In the genomic region with DNA sequence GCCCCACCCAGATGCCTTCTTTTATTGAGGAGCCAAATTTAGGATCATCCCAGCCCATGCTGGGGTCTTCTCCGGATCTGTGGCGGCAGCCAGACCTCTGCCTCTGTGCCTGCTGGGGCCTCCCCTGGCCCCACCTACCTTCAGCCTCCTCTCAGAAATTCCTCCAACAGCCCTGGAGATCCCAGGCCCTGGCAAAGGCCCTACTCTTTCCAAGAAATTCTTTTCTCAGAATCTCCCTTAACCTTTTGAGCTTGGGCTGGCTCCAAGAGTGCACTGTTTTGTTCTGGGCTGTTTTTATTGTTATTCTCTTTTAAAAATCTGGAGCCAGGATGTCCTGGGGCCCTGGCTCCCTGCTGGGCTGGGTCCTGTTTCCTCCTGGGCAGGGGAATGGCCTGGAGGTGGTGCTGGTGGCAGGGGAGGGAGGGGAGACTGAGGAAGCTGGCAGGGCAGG, we compare ENCODE assay signal across 28 cellular contexts. TPM values are rescaled to one million over a fixed set of nuclear protein-coding genes. Genes with fewer than 3 reads are reported as not detected.
DNase-seq lines count a peak whose midpoint lies in the region; ATAC-seq, FAIRE-seq and TF ChIP-seq lines count a peak whose summit lies in the region.
"Had no signal": no experiment of that assay in that cellular context is flagged by ENCODE, and none has a peak within 500 bp of the region (broad histone marks: within the 10 kb centered on the region; RNA-seq: fewer than 3 reads in every experiment).

No MANE protein-coding gene starts in this region.

- BruUV-seq in MCF 10A (replicated peaks; lab: Mats Ljungman, UMichigan) (no TSS peak), endothelial cell of umbilical vein (replicated peaks; lab: Mats Ljungman, UMichigan) (no TSS peak)

- no peak overlapping the region for H3K4me2 ChIP-seq in endothelial cell of umbilical vein (ENCODE audit: insufficient read depth, low read length)

- no peaks in the 10 kb centered on the region for H3K9me3 Mint-ChIP-seq in MCF 10A (ENCODE audit: unreplicated experiment)
- H3K9me3 Mint-ChIP-seq: activated naive CD4-positive, alpha-beta T cell treated with anti-CD3 and anti-CD28 coated beads, Interleukin-2, amount 50 U/mL, for 72 hours; activated T-helper 1 cell treated with anti-CD3 and anti-CD28 coated beads, Interleukin-12 subunit alpha, Interleukin-12 subunit beta, Interleukin-2, Interleukin-4 antibody, amounts not matched to agents 30 ng/mL and 10 ng/mL and 1 ng/mL, durations not matched to agents 14 hours and 24 hours and 36 hours; naive thymus-derived CD8-positive, alpha-beta T cell; stimulated activated naive CD8-positive, alpha-beta T cell treated with anti-CD3 and anti-CD28 coated beads, Interleukin-15, amount 100 ng/mL, for 72 hours had no signal

- no peak overlapping the region for H3K4me3 ChIP-seq in breast epithelium
- no peak overlapping the region for H3K4me3 ChIP-seq in endothelial cell of umbilical vein (replicated peaks in 1 of 3; ENCODE audit: insufficient read depth in 1 of 3, low read depth in 1 of 3, low read length in 3 of 3)
- no peak overlapping the region for H3K4me3 ChIP-seq in lower lobe of right lung
- no peak overlapping the region for H3K4me3 ChIP-seq in tibial nerve
- H3K4me3 ChIP-seq: coronary artery, skin epidermis, upper lobe of left lung had no signal

- H4K20me1 ChIP-seq in endothelial cell of umbilical vein (replicated peaks; ENCODE audit: control insufficient read depth, extremely low read depth, insufficient read depth, low read length), result no peaks in the 10 kb centered on the region

- H2AFZ ChIP-seq in endothelial cell of umbilical vein (ENCODE audit: low read depth, low read length), result no peak overlapping the region

- H3K9me3 ChIP-seq in breast epithelium (no peaks in the 10 kb centered on the region), endothelial cell of umbilical vein (replicated peaks; ENCODE audit: control insufficient read depth, insufficient read depth, low read length) (no peaks in the 10 kb centered on the region), lower lobe of right lung (no peaks in the 10 kb centered on the region), tibial nerve (no peaks in the 10 kb centered on the region)
- H3K9me3 ChIP-seq: upper lobe of left lung had no signal

- H3K4me1 ChIP-seq in breast epithelium (peaks cover 0 to 4% of the 10 kb centered on the region in 2 donors), endothelial cell of umbilical vein (ENCODE audit: control insufficient read depth, extremely low read depth, insufficient read depth, low read length) (peaks cover 17% of the 10 kb centered on the region), lower lobe of right lung (peaks cover 11% of the 10 kb centered on the region), tibial nerve (peaks cover 0 to 39% (median 8%) of the 10 kb centered on the region in 4 donors)

- intact Hi-C loops in breast epithelium (cut with DNase I; ENCODE audit: low total_unique reads), result loop anchor here (10.0 kb wide), 1 partner anchor 323 kb away; no protein-coding TSS in a partner anchor
- intact Hi-C loops in MCF 10A (cut with micrococcal nuclease), result no loop called here
- intact Hi-C loops in endothelial cell of umbilical vein (cut with micrococcal nuclease), result loop anchor here (1.0 kb wide), 1 partner anchor 9 kb away; no protein-coding TSS in a partner anchor
- intact Hi-C loops in lower lobe of right lung (cut with DNase I), result no loop called here

- no peaks in the 10 kb centered on the region for H3K36me3 ChIP-seq in breast epithelium
- peaks cover 3 to 6% of the 10 kb centered on the region in 2 experiments for H3K36me3 ChIP-seq in endothelial cell of umbilical vein (ENCODE audit: control insufficient read depth in 2 of 2, extremely low read depth in 1 of 2, insufficient read depth in 2 of 2, low read length in 2 of 2)
- peaks cover 99% of the 10 kb centered on the region for H3K36me3 ChIP-seq in lower lobe of right lung
- peaks cover 0 to 39% (median 7%) of the 10 kb centered on the region in 3 donors for H3K36me3 ChIP-seq in tibial nerve

- no peak for ATAC-seq in lower lobe of right lung
- ATAC-seq: activated naive CD4-positive, alpha-beta T cell treated with anti-CD3 and anti-CD28 coated beads, Interleukin-2, amount 50 U/mL, for 72 hours; HCT116; naive thymus-derived CD8-positive, alpha-beta T cell had no signal

- peaks cover 17% of the 10 kb centered on the region for H3K36me3 Mint-ChIP-seq in MCF 10A (ENCODE audit: insufficient read depth, unreplicated experiment)

- FAIRE-seq in endothelial cell of umbilical vein (lab: Jason Lieb, UNC), result peak; percentile 69
- FAIRE-seq: HTR-8/SVneo, islet of Langerhans had no signal

- POLR2A ChIA-PET in MCF 10A (lab: Yijun Ruan, JAX), result no interaction called here
- POLR2A ChIA-PET in endothelial cell of umbilical vein (lab: Charles Lee), result no interaction called here

- TF ChIP-seq EP300 in tibial nerve (IDR thresholded peaks at IDR 0.05), result peak; percentile 40 to 59

- H3K4me1 Mint-ChIP-seq in MCF 10A (ENCODE audit: insufficient read depth, unreplicated experiment), result no peaks in the 10 kb centered on the region
- H3K4me1 Mint-ChIP-seq: stimulated activated naive CD8-positive, alpha-beta T cell treated with anti-CD3 and anti-CD28 coated beads, Interleukin-15, amount 100 ng/mL, for 72 hours had no signal

- dilution Hi-C loops in endothelial cell of umbilical vein (cut with MboI; ENCODE audit: extremely low pct_ligation_motif_present, low sequenced_read_pairs), result no loop called here

- TF ChIP-seq CTCF in breast epithelium (IDR thresholded peaks at IDR 0.05) (no peak), MCF 10A (IDR thresholded peaks at IDR 0.05; ENCODE audit: unreplicated experiment) (no peak), endothelial cell of umbilical vein (IDR thresholded peaks at IDR 0.05; ENCODE audit: extremely low read depth in 1 of 2, insufficient read depth in 1 of 2, low read depth in 1 of 2, low read length in 2 of 2) (no peak), lower lobe of right lung (IDR thresholded peaks at IDR 0.05) (no peak), tibial nerve (IDR thresholded peaks at IDR 0.05) (no peak)

- H3K79me2 ChIP-seq in endothelial cell of umbilical vein (ENCODE audit: control insufficient read depth, insufficient read depth, low read length), result no peaks in the 10 kb centered on the region

- H3K4me3 Mint-ChIP-seq in MCF 10A (ENCODE audit: unreplicated experiment), result no peak overlapping the region
- H3K4me3 Mint-ChIP-seq: activated T-helper 1 cell treated with anti-CD3 and anti-CD28 coated beads, Interleukin-12 subunit alpha, Interleukin-12 subunit beta, Interleukin-2, Interleukin-4 antibody, amounts not matched to agents 30 ng/mL and 10 ng/mL and 1 ng/mL, durations not matched to agents 14 hours and 24 hours and 36 hours; naive thymus-derived CD8-positive, alpha-beta T cell; stimulated activated naive CD8-positive, alpha-beta T cell treated with anti-CD3 and anti-CD28 coated beads, Interleukin-15, amount 100 ng/mL, for 72 hours had no signal

- H3K27me3 Mint-ChIP-seq in MCF 10A (ENCODE audit: insufficient read depth, unreplicated experiment), result no peaks in the 10 kb centered on the region
- H3K27me3 Mint-ChIP-seq: naive thymus-derived CD8-positive, alpha-beta T cell; stimulated activated naive CD8-positive, alpha-beta T cell treated with anti-CD3 and anti-CD28 coated beads, Interleukin-15, amount 100 ng/mL, for 72 hours had no signal

- H3K9ac ChIP-seq in endothelial cell of umbilical vein (replicated peaks; ENCODE audit: extremely low read depth, insufficient read depth, low read length), result no peak overlapping the region

- TF ChIP-seq POLR2A in breast epithelium (IDR thresholded peaks at IDR 0.05) (no peak), endothelial cell of umbilical vein (IDR thresholded peaks at IDR 0.05; ENCODE audit: low read depth, low read length) (no peak), tibial nerve (IDR thresholded peaks at IDR 0.05) (no peak)

- H3K9me1 ChIP-seq in endothelial cell of umbilical vein (replicated peaks; ENCODE audit: control insufficient read depth, extremely low read depth, insufficient read depth, low read length), result no peaks in the 10 kb centered on the region

- H3K27ac Mint-ChIP-seq in MCF 10A (ENCODE audit: low read depth, unreplicated experiment), result no peak overlapping the region
- H3K27ac Mint-ChIP-seq: activated T-helper 1 cell treated with anti-CD3 and anti-CD28 coated beads, Interleukin-12 subunit alpha, Interleukin-12 subunit beta, Interleukin-2, Interleukin-4 antibody, amounts not matched to agents 30 ng/mL and 10 ng/mL and 1 ng/mL, durations not matched to agents 14 hours and 24 hours and 36 hours had no signal

- no peaks in the 10 kb centered on the region for H3K27me3 ChIP-seq in breast epithelium
- H3K27me3 ChIP-seq in endothelial cell of umbilical vein (ENCODE audit: control insufficient read depth in 2 of 2, insufficient read depth in 2 of 2, low read length in 2 of 2), result no peaks in the 10 kb centered on the region
- H3K27me3 ChIP-seq in lower lobe of right lung (ENCODE audit: low read depth), result no peaks in the 10 kb centered on the region
- no peaks in the 10 kb centered on the region for H3K27me3 ChIP-seq in tibial nerve
- H3K27me3 ChIP-seq: upper lobe of left lung had no signal

- 12 to 36% methylated on average over 2 of the region's 2 CpGs for WGBS in tibial nerve, 2 donors

- DNase-seq in breast epithelium (ENCODE audit: low spot score in 2 of 2) (no peak), MCF 10A (ENCODE audit: unreplicated experiment) (no peak), endothelial cell of umbilical vein (ENCODE audit: low read depth, low spot score) (peak; percentile 87), lower lobe of right lung (peak; percentile 34), tibial nerve (ENCODE audit: low spot score in 2 of 2) (peak; percentile 26 to 28), DMS153 treated with DMSO at 0.1 percent for 48 hours (lab: John Stamatoyannopoulos, UW; ENCODE audit: unreplicated experiment) (no peak), cerebellar cortex (ENCODE audit: low spot score) (no peak)
- DNase-seq in stimulated activated CD4-positive, alpha-beta T cell treated with anti-CD3 and anti-CD28 coated beads, Interleukin-2, amount 100 ng/mL, for 24 hours, result no peak
- DNase-seq: activated CD4-positive, alpha-beta T cell treated with anti-CD3 and anti-CD28 coated beads for 1 hour; DND-41; hypothalamus; naive thymus-derived CD8-positive, alpha-beta T cell; NCI-H1417 treated with DMSO at 0.1 percent for 48 hours; NCI-H2107; NCI-H524; stimulated activated CD4-positive, alpha-beta T cell treated with anti-CD3 and anti-CD28 coated beads, Interleukin-4, amount 100 ng/mL, for 24 hours; stimulated activated naive CD8-positive, alpha-beta T cell treated with anti-CD3 and anti-CD28 coated beads, Interleukin-15, amount 100 ng/mL, for 72 hours; upper lobe of left lung had no signal

- H3K27ac ChIP-seq in breast epithelium (peak overlapping the region; percentile 19 to 21), endothelial cell of umbilical vein (ENCODE audit: insufficient read depth, low read depth, low read length) (peak overlapping the region; percentile 9), lower lobe of right lung (no peak overlapping the region), tibial nerve (no peak overlapping the region)
- H3K27ac ChIP-seq: 22Rv1, coronary artery, RWPE1, skin epidermis had no signal

- CTCF ChIA-PET in MCF 10A (lab: Yijun Ruan, JAX) (interaction anchor here (1.2 kb wide), 2 partner anchors 15 to 280 kb away, joined by 3 read pairs; no protein-coding TSS in a partner anchor), endothelial cell of umbilical vein (lab: Charles Lee) (interaction anchor here (0.7 to 1.8 kb wide), 9 partner anchors 18 to 586 kb away, joined by 3 to 10 read pairs (median 3); no protein-coding TSS in a partner anchor)

RNA-seq across cellular contexts. Expression of gene GRIP2, which starts 57.8 kb away (rescaled TPM):
- under 1 TPM; 0.16 to 0.88 (median 0.33) TPM for total RNA-seq in breast epithelium
- not detected in 2 replicates for total RNA-seq in MCF 10A (2022)
- total RNA-seq in endothelial cell of umbilical vein, result not detected in 2 replicates
- not detected in 2 replicates for polyA plus RNA-seq in endothelial cell of umbilical vein
- polyA plus RNA-seq in endothelial cell of umbilical vein (2011; cell fraction: cytosol; rRNA removed), result not detected in 2 replicates
- 0.07 TPM in 1 of 2 replicates, not detected in the other for polyA plus RNA-seq in endothelial cell of umbilical vein (2011; cell fraction: nucleus; rRNA removed)
- polyA plus RNA-seq in endothelial cell of umbilical vein (2012), result 0.04 TPM in 1 of 2 replicates, not detected in the other
- not detected in 2 replicates for polyA minus RNA-seq in endothelial cell of umbilical vein
- not detected for polyA minus RNA-seq in endothelial cell of umbilical vein (2011; cell fraction: cytosol; rRNA and poly(A)+ RNA removed)
- not detected in 2 replicates for polyA minus RNA-seq in endothelial cell of umbilical vein (2011; cell fraction: nucleus; rRNA and poly(A)+ RNA removed)
- total RNA-seq in lower lobe of right lung, result 1.1 TPM
- 1 to 10 TPM in 2 of 4 donors, under 1 TPM in 2; 0.21 to 1.5 (median 0.99) TPM for total RNA-seq in tibial nerve
- total RNA-seq: activated naive CD4-positive, alpha-beta T cell treated with anti-CD3 and anti-CD28 coated beads, Interleukin-2, amount 50 U/mL, for 72 hours; activated T-helper 1 cell treated with anti-CD3 and anti-CD28 coated beads, Interleukin-12 subunit alpha, Interleukin-12 subunit beta, Interleukin-2, Interleukin-4 antibody, amounts not matched to agents 30 ng/mL and 10 ng/mL and 1 ng/mL, durations not matched to agents 14 hours and 24 hours and 36 hours; LHCN-M2; naive thymus-derived CD8-positive, alpha-beta T cell had no signal
- polyA plus RNA-seq: naive thymus-derived CD8-positive, alpha-beta T cell had no signal

Comparison
In these comparisons a context has a peak if more than half of its experiments do, and no peak if none do; other contexts are left out.
1. intact Hi-C loops: an anchor here in breast epithelium (10.0 kb wide) and endothelial cell of umbilical vein (1.0 kb wide); none called in MCF 10A and lower lobe of right lung.
2. DNase-seq: peak in endothelial cell of umbilical vein (single experiment), lower lobe of right lung (single experiment) and tibial nerve (2 of 2); none in breast epithelium (0 of 2), MCF 10A (single experiment), DMS153 treated with DMSO at 0.1 percent for 48 hours (single experiment), stimulated activated CD4-positive, alpha-beta T cell treated with anti-CD3 and anti-CD28 coated beads, Interleukin-2, amount 100 ng/mL, for 24 hours (0 of 2) and cerebellar cortex (single experiment).
3. H3K27ac ChIP-seq: peak in breast epithelium (2 of 2) and endothelial cell of umbilical vein (single experiment); none in lower lobe of right lung (single experiment) and tibial nerve (0 of 4).